21 cellular contexts compared by ENCODE assay signal in genomic region chr11:84795698-84796097, GRCh38.
DNase-seq lines count a peak whose midpoint lies in the region; ATAC-seq and TF ChIP-seq lines count a peak whose summit lies in the region.
"Had no signal": no experiment of that assay in that cellular context is flagged by ENCODE, and none has a peak within 500 bp of the region (broad histone marks: within the 10 kb centered on the region; RNA-seq: fewer than 3 reads in every experiment).

No MANE protein-coding gene starts in this region.

- H3K27me3 ChIP-seq in neuronal stem cell (ENCODE audit: control insufficient read depth in 3 of 3, insufficient read depth in 3 of 3, low read depth in 1 of 3, low read length in 3 of 3) (no peaks in the 10 kb centered on the region), aorta (ENCODE audit: control insufficient read depth in 1 of 2, insufficient read depth in 2 of 2, low read length in 1 of 2) (no peaks in the 10 kb centered on the region)

- H2BK120ac ChIP-seq in neuronal stem cell (ENCODE audit: low read depth, low read length): no peak overlapping the region

- no peak overlapping the region for H2AK5ac ChIP-seq in neuronal stem cell (ENCODE audit: low read depth, low read length)

- no peak overlapping the region for H2BK15ac ChIP-seq in neuronal stem cell (ENCODE audit: low read length)

- H3K23ac ChIP-seq in neuronal stem cell (ENCODE audit: low read depth, low read length, poor library complexity): no peak overlapping the region

- H3K4me2 ChIP-seq in neuronal stem cell (ENCODE audit: insufficient read depth, low read length, poor library complexity, severe bottlenecking): no peak overlapping the region

- peaks cover 5% of the 10 kb centered on the region for H3K9me3 Mint-ChIP-seq in chondrocyte (ENCODE audit: low read depth)

- H3K27ac Mint-ChIP-seq in chondrocyte (ENCODE audit: unreplicated experiment): no peak overlapping the region
- H3K27ac Mint-ChIP-seq: CD4-positive, CD25-positive, alpha-beta regulatory T cell; CD8-positive, alpha-beta memory T cell had no signal

- no peak overlapping the region for H2BK12ac ChIP-seq in neuronal stem cell (ENCODE audit: low read length)

- H3K9me3 ChIP-seq in neuronal stem cell (replicated peaks in 1 of 2; ENCODE audit: control insufficient read depth in 2 of 2, insufficient read depth in 1 of 2, low read depth in 1 of 2, low read length in 2 of 2) (peaks cover 0 to 2% of the 10 kb centered on the region in 2 donors), aorta (ENCODE audit: control insufficient read depth, low read length) (peaks cover 4% of the 10 kb centered on the region)
- H3K9me3 ChIP-seq: BE2C had no signal

- H3K79me1 ChIP-seq in neuronal stem cell (ENCODE audit: low read depth, low read length): no peaks in the 10 kb centered on the region

- H2BK5ac ChIP-seq in neuronal stem cell (ENCODE audit: low read length): no peak overlapping the region

- no peak overlapping the region for H3K4me3 ChIP-seq in Jurkat, Clone E6-1 (ENCODE audit: low read length)
- H3K4me3 ChIP-seq in neuronal stem cell (ENCODE audit: low read length in 2 of 2): no peak overlapping the region
- no peak overlapping the region for H3K4me3 ChIP-seq in aorta (ENCODE audit: low read length in 2 of 2)
- H3K4me3 ChIP-seq: GM12878, GM23248 had no signal

- H3K27me3 Mint-ChIP-seq in chondrocyte (ENCODE audit: low read depth): peaks cover 1% of the 10 kb centered on the region
- H3K27me3 Mint-ChIP-seq: CD4-positive, CD25-positive, alpha-beta regulatory T cell; CD8-positive, alpha-beta memory T cell had no signal

- no peak overlapping the region for H3K9ac ChIP-seq in neuronal stem cell (ENCODE audit: low read depth, low read length, poor library complexity)
- H3K9ac ChIP-seq: GM23248 had no signal

- H3K18ac ChIP-seq in neuronal stem cell (ENCODE audit: low read length): peak overlapping the region; percentile 62

- H3K4me1 Mint-ChIP-seq in chondrocyte (ENCODE audit: low read depth): no peaks in the 10 kb centered on the region
- H3K4me1 Mint-ChIP-seq: CD4-positive, CD25-positive, alpha-beta regulatory T cell; CD8-positive, alpha-beta memory T cell had no signal

- intact Hi-C loops in aorta (cut with DNase I): no loop called here

- TF ChIP-seq CTCF in chondrocyte (IDR thresholded peaks at IDR 0.05): no peak

- H4K8ac ChIP-seq in neuronal stem cell (ENCODE audit: low read depth, low read length): no peak overlapping the region

- no peak overlapping the region for H3K14ac ChIP-seq in neuronal stem cell (ENCODE audit: low read length)

- no peak overlapping the region for H3K4me3 Mint-ChIP-seq in chondrocyte (ENCODE audit: unreplicated experiment)
- H3K4me3 Mint-ChIP-seq: CD4-positive, CD25-positive, alpha-beta regulatory T cell; CD8-positive, alpha-beta memory T cell had no signal

- H3K27ac ChIP-seq in neuronal stem cell (replicated peaks; ENCODE audit: low read length): no peak overlapping the region
- H3K27ac ChIP-seq in aorta (ENCODE audit: low read depth in 1 of 2, low read length in 2 of 2): no peak overlapping the region
- H3K27ac ChIP-seq: GM23248, HL-60 had no signal

- H3K36me3 ChIP-seq in neuronal stem cell (replicated peaks in 1 of 2; ENCODE audit: control insufficient read depth in 2 of 2, insufficient read depth in 2 of 2, low read length in 2 of 2) (no peaks in the 10 kb centered on the region), aorta (ENCODE audit: control insufficient read depth in 1 of 2, insufficient read depth in 2 of 2, low read length in 1 of 2) (no peaks in the 10 kb centered on the region)
- H3K36me3 ChIP-seq: BE2C had no signal

- H3K4ac ChIP-seq in neuronal stem cell (ENCODE audit: low read length): no peak overlapping the region

- ATAC-seq in aorta (ENCODE audit: low FRiP score) (peak; percentile 33), GM21390 (IDR thresholded peaks at IDR 0.05; ENCODE audit: unreplicated experiment) (no peak)
- ATAC-seq: GM12878 had no signal

- H3K36me3 Mint-ChIP-seq in chondrocyte (ENCODE audit: low read depth): no peaks in the 10 kb centered on the region
- H3K36me3 Mint-ChIP-seq: CD4-positive, CD25-positive, alpha-beta regulatory T cell; CD8-positive, alpha-beta memory T cell had no signal

- DNase-seq in Jurkat, Clone E6-1 (ENCODE audit: low read depth, low spot score): peak; percentile 18
- peak; percentile 91 for DNase-seq in chondrocyte (ENCODE audit: low spot score)
- DNase-seq in neuronal stem cell (ENCODE audit: low spot score): no peak
- peak in 1 of 2 donors; percentile 72 for DNase-seq in aorta
- DNase-seq in NCI-H2227 (lab: John Stamatoyannopoulos, UW; ENCODE audit: unreplicated experiment): no peak
- no peak for DNase-seq in kidney glomerular epithelial cell (lab: John Stamatoyannopoulos, UW)
- DNase-seq: ACHN; BE2C; C1 segment of cervical spinal cord; CD4-positive, CD25-positive, alpha-beta regulatory T cell; CD8-positive, alpha-beta memory T cell; COR-L47; DMS 273 treated with DMSO at 0.1 percent for 48 hours; DMS53; DND-41; EL; GM23248; HCEC 1CT had no signal

- H4K91ac ChIP-seq in neuronal stem cell (ENCODE audit: low read depth, low read length, poor library complexity): no peak overlapping the region

- H3K4me1 ChIP-seq in neuronal stem cell (ENCODE audit: control insufficient read depth in 2 of 2, insufficient read depth in 1 of 2, low read depth in 1 of 2, low read length in 2 of 2) (no peaks in the 10 kb centered on the region), aorta (ENCODE audit: control insufficient read depth in 1 of 2, insufficient read depth in 2 of 2, low read length in 2 of 2) (no peaks in the 10 kb centered on the region)
- H3K4me1 ChIP-seq: BE2C had no signal

- no CpG with 5 or more reads among the region's 8 CpGs for WGBS in neuronal stem cell (ENCODE audit: extremely low coverage in 2 of 2, insufficient read length in 2 of 2, insufficient replicate concordance in 1 of 2), 2 donors
- WGBS in aorta, 2 donors: 95 to 97% methylated on average over 8 of the region's 8 CpGs

- H2AFZ ChIP-seq in neuronal stem cell (ENCODE audit: low read length): no peak overlapping the region
- H2AFZ ChIP-seq: GM23248 had no signal

Comparison
In these comparisons a context has a peak if more than half of its experiments do, and no peak if none do; other contexts are left out.
1. DNase-seq: peak in Jurkat, Clone E6-1 (single experiment) and chondrocyte (single experiment); none in neuronal stem cell (single experiment), NCI-H2227 (single experiment) and kidney glomerular epithelial cell (single experiment).